Comparison of ENCODE assay signal across 26 cellular contexts in the genomic region with DNA sequence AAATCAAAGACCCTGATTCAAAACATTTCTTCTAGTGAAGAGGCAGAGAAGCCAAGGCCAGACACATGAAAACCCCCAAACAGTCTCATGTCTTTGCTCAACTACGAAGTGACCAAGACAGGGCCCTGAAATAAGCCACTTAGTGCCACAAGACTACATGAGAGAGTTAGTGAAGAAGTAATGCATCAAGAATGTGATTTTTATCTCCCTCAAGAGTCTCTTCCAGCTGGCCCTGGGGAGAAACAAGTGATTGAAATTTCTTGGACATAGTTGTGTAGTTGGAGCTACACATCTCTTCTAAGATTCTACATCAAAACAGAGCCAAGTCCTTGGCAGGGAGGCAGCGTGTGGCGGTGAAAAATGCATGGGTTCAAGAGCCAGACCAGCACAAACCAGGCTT. TPM values are rescaled to one million over a fixed set of nuclear protein-coding genes. Genes with fewer than 3 reads are reported as not detected.
DNase-seq lines count a peak whose midpoint lies in the region; ATAC-seq and TF ChIP-seq lines count a peak whose summit lies in the region.
"Had no signal": no experiment of that assay in that cellular context is flagged by ENCODE, and none has a peak within 500 bp of the region (broad histone marks: within the 10 kb centered on the region; RNA-seq: fewer than 3 reads in every experiment).

No MANE protein-coding gene starts in this region.

- H4K20me1 ChIP-seq in neural progenitor cell (ENCODE audit: low read depth): no peaks in the 10 kb centered on the region

- no peak overlapping the region for H2AFZ ChIP-seq in neural progenitor cell (replicated peaks)

- no peak for TF ChIP-seq POLR2A in esophagus muscularis mucosa (IDR thresholded peaks at IDR 0.05; ENCODE audit: low read depth)

- TF ChIP-seq EP300 in esophagus muscularis mucosa (IDR thresholded peaks at IDR 0.05): no peak

- ATAC-seq in right cardiac atrium (no peak), upper lobe of right lung (peak; percentile 13), HG02571 (IDR thresholded peaks at IDR 0.05; ENCODE audit: unreplicated experiment) (no peak)

- TF ChIP-seq CTCF in left ventricle myocardium inferior (IDR thresholded peaks at IDR 0.05; ENCODE audit: borderline replicate concordance) (no peak), esophagus muscularis mucosa (IDR thresholded peaks at IDR 0.05) (no peak), neural progenitor cell (IDR thresholded peaks at IDR 0.05) (no peak), upper lobe of right lung (IDR thresholded peaks at IDR 0.05) (no peak)

- H3K4me3 ChIP-seq in left ventricle myocardium inferior: no peak overlapping the region
- no peak overlapping the region for H3K4me3 ChIP-seq in right cardiac atrium (ENCODE audit: low read length)
- no peak overlapping the region for H3K4me3 ChIP-seq in esophagus muscularis mucosa
- H3K4me3 ChIP-seq in neural progenitor cell: no peak overlapping the region
- no peak overlapping the region for H3K4me3 ChIP-seq in upper lobe of right lung
- H3K4me3 ChIP-seq: dorsolateral prefrontal cortex, psoas muscle, tibial nerve had no signal

- no peaks in the 10 kb centered on the region for H3K9me3 Mint-ChIP-seq in neural progenitor cell
- H3K9me3 Mint-ChIP-seq: activated naive CD4-positive, alpha-beta T cell treated with anti-CD3 and anti-CD28 coated beads, Interleukin-2, amount 10 ng/mL, durations not matched to agents 7 days and 5 days; activated T-helper 1 cell treated with anti-CD3 and anti-CD28 coated beads, Interleukin-12 subunit alpha, Interleukin-12 subunit beta, Interleukin-2, Interleukin-4 antibody, amounts not matched to agents 30 ng/mL and 10 ng/mL and 1 ng/mL, durations not matched to agents 14 hours and 24 hours and 36 hours; central memory CD8-positive, alpha-beta T cell; stimulated activated naive CD8-positive, alpha-beta T cell treated with anti-CD3 and anti-CD28 coated beads, Interleukin-15, Interleukin-2, amounts not matched to agents 100 ng/mL and 50 ng/mL, for 24 hours had no signal

- intact Hi-C loops in left ventricle myocardium inferior (cut with micrococcal nuclease) (loop anchor here (10.0 kb wide), 1 partner anchor 144 kb away; no protein-coding TSS in a partner anchor), right cardiac atrium (cut with DNase I) (no loop called here), esophagus muscularis mucosa (cut with DNase I) (loop anchor here (10.0 kb wide), 1 partner anchor 144 kb away; no protein-coding TSS in a partner anchor), upper lobe of right lung (cut with DNase I) (no loop called here)

- H3K36me3 Mint-ChIP-seq in neural progenitor cell: peaks cover 2% of the 10 kb centered on the region

- H3K79me2 ChIP-seq in neural progenitor cell (ENCODE audit: low read depth): no peaks in the 10 kb centered on the region

- no peaks in the 10 kb centered on the region for H3F3A ChIP-seq in neural progenitor cell (ENCODE audit: low read depth)

- no peaks in the 10 kb centered on the region for H3K9me3 ChIP-seq in left ventricle myocardium inferior (replicated peaks)
- no peaks in the 10 kb centered on the region for H3K9me3 ChIP-seq in right cardiac atrium (ENCODE audit: control insufficient read depth, low read length)
- no peaks in the 10 kb centered on the region for H3K9me3 ChIP-seq in esophagus muscularis mucosa
- no peaks in the 10 kb centered on the region for H3K9me3 ChIP-seq in neural progenitor cell (ENCODE audit: low read depth)
- H3K9me3 ChIP-seq in upper lobe of right lung: no peaks in the 10 kb centered on the region
- H3K9me3 ChIP-seq: psoas muscle, tibial nerve had no signal

- H3K4me1 ChIP-seq in left ventricle myocardium inferior (peaks cover 20% of the 10 kb centered on the region), right cardiac atrium (ENCODE audit: control insufficient read depth, insufficient read depth, low read length) (no peaks in the 10 kb centered on the region), esophagus muscularis mucosa (peaks cover 0 to 20% (median 12%) of the 10 kb centered on the region in 4 donors), neural progenitor cell (no peaks in the 10 kb centered on the region), upper lobe of right lung (peaks cover 10% of the 10 kb centered on the region)

- DNase-seq in left ventricle myocardium inferior: no peak
- no peak for DNase-seq in right cardiac atrium
- no peak for DNase-seq in esophagus muscularis mucosa (ENCODE audit: extremely low spot score)
- DNase-seq in neural progenitor cell (ENCODE audit: low spot score): no peak
- no peak for DNase-seq in upper lobe of right lung
- no peak for DNase-seq in activated CD4-positive, alpha-beta T cell treated with anti-CD3 and anti-CD28 coated beads, Interleukin-2, amount 50 U/mL, for 48 hours
- DNase-seq in NCI-H1436 treated with DMSO at 0.1 percent for 48 hours (lab: John Stamatoyannopoulos, UW): no peak
- DNase-seq: activated CD4-positive, alpha-beta T cell treated with anti-CD3 and anti-CD28 coated beads, Interleukin-2, amount 50 U/mL, for 4 hours; activated CD4-positive, CD25-positive, alpha-beta regulatory T cell; activated CD8-positive, alpha-beta memory T cell treated with anti-CD3 and anti-CD28 coated beads, Interleukin-2, amount 50 U/mL, for 4 hours; activated naive CD4-positive, alpha-beta T cell treated with anti-CD3 and anti-CD28 coated beads, Interleukin-2, amount 10 ng/mL, durations not matched to agents 7 days and 5 days; aorta; dorsolateral prefrontal cortex; HCEC 1CT; head of caudate nucleus; mesendoderm; NCI-H1105 treated with DMSO at 0.1 percent for 48 hours; NCI-H2081; NCI-H526 treated with DMSO at 0.1 percent for 48 hours; psoas muscle; T-helper 1 cell had no signal

- 79% methylated on average over 3 of the region's 3 CpGs for WGBS in right cardiac atrium
- WGBS in esophagus muscularis mucosa: 81% methylated on average over 3 of the region's 3 CpGs

- H3K9ac ChIP-seq in neural progenitor cell: no peak overlapping the region

- H3K27ac Mint-ChIP-seq in neural progenitor cell: peak overlapping the region; percentile 57
- H3K27ac Mint-ChIP-seq: activated naive CD4-positive, alpha-beta T cell treated with anti-CD3 and anti-CD28 coated beads, Interleukin-2, amount 10 ng/mL, durations not matched to agents 7 days and 5 days; activated T-helper 1 cell treated with anti-CD3 and anti-CD28 coated beads, Interleukin-12 subunit alpha, Interleukin-12 subunit beta, Interleukin-2, Interleukin-4 antibody, amounts not matched to agents 30 ng/mL and 10 ng/mL and 1 ng/mL, durations not matched to agents 14 hours and 24 hours and 36 hours; stimulated activated naive CD8-positive, alpha-beta T cell treated with anti-CD3 and anti-CD28 coated beads, Interleukin-15, Interleukin-2, amounts not matched to agents 100 ng/mL and 50 ng/mL, for 24 hours had no signal

- no peak overlapping the region for H3K4me3 Mint-ChIP-seq in neural progenitor cell
- H3K4me3 Mint-ChIP-seq: activated naive CD4-positive, alpha-beta T cell treated with anti-CD3 and anti-CD28 coated beads, Interleukin-2, amount 10 ng/mL, durations not matched to agents 7 days and 5 days; activated T-helper 1 cell treated with anti-CD3 and anti-CD28 coated beads, Interleukin-12 subunit alpha, Interleukin-12 subunit beta, Interleukin-2, Interleukin-4 antibody, amounts not matched to agents 30 ng/mL and 10 ng/mL and 1 ng/mL, durations not matched to agents 14 hours and 24 hours and 36 hours; central memory CD8-positive, alpha-beta T cell; stimulated activated naive CD8-positive, alpha-beta T cell treated with anti-CD3 and anti-CD28 coated beads, Interleukin-15, Interleukin-2, amounts not matched to agents 100 ng/mL and 50 ng/mL, for 24 hours had no signal

- peaks cover 2% of the 10 kb centered on the region for H3K27me3 Mint-ChIP-seq in neural progenitor cell (ENCODE audit: insufficient read depth, low read depth)
- H3K27me3 Mint-ChIP-seq: central memory CD8-positive, alpha-beta T cell; stimulated activated naive CD8-positive, alpha-beta T cell treated with anti-CD3 and anti-CD28 coated beads, Interleukin-15, Interleukin-2, amounts not matched to agents 100 ng/mL and 50 ng/mL, for 24 hours had no signal

- H3K36me3 ChIP-seq in left ventricle myocardium inferior (no peaks in the 10 kb centered on the region), esophagus muscularis mucosa (no peaks in the 10 kb centered on the region), neural progenitor cell (no peaks in the 10 kb centered on the region), upper lobe of right lung (no peaks in the 10 kb centered on the region)

- peaks cover 6% of the 10 kb centered on the region for H3K4me1 Mint-ChIP-seq in neural progenitor cell
- H3K4me1 Mint-ChIP-seq: activated naive CD4-positive, alpha-beta T cell treated with anti-CD3 and anti-CD28 coated beads, Interleukin-2, amount 10 ng/mL, durations not matched to agents 7 days and 5 days; central memory CD8-positive, alpha-beta T cell had no signal

- H3K27ac ChIP-seq in left ventricle myocardium inferior (replicated peaks) (peak overlapping the region; percentile 85), right cardiac atrium (ENCODE audit: low read length) (no peak overlapping the region), esophagus muscularis mucosa (replicated peaks in 1 of 4) (peak overlapping the region; percentile 54 to 70 (median 60)), neural progenitor cell (no peak overlapping the region), upper lobe of right lung (peak overlapping the region; percentile 72)
- H3K27ac ChIP-seq: psoas muscle had no signal

- H3K27me3 ChIP-seq in left ventricle myocardium inferior (ENCODE audit: low read depth) (no peaks in the 10 kb centered on the region), right cardiac atrium (ENCODE audit: control insufficient read depth, insufficient read depth) (no peaks in the 10 kb centered on the region), esophagus muscularis mucosa (no peaks in the 10 kb centered on the region), neural progenitor cell (no peaks in the 10 kb centered on the region), upper lobe of right lung (no peaks in the 10 kb centered on the region)
- H3K27me3 ChIP-seq: dorsolateral prefrontal cortex, tibial nerve had no signal

- no peak overlapping the region for H3K4me2 ChIP-seq in neural progenitor cell

RNA-seq across cellular contexts. Expression of gene LYRM1, which starts 30.5 kb away (rescaled TPM):
- 45.4 TPM for total RNA-seq in left ventricle myocardium inferior
- total RNA-seq in right cardiac atrium: 10 to 100 TPM; 29.5 to 36.4 (median 35.5) TPM
- 54.8 TPM for polyA plus RNA-seq in right cardiac atrium
- 10 to 100 TPM; 38.9 to 69.2 (median 46.4) TPM for total RNA-seq in esophagus muscularis mucosa
- 60.5 and 61.8 TPM in 2 replicates for total RNA-seq in neural progenitor cell (ENCODE audit: low replicate concordance)
- 28.9 TPM for total RNA-seq in upper lobe of right lung

RNA-seq across cellular contexts. Expression of gene DCUN1D3, which starts 30.9 kb away (rescaled TPM):
- total RNA-seq in left ventricle myocardium inferior (9.8 TPM), right cardiac atrium (10 to 100 TPM in 3 of 4 donors, 1 to 10 TPM in 1; 8.6 to 20.2 (median 11.0) TPM), esophagus muscularis mucosa (10 to 100 TPM; 18.3 to 37.4 (median 27.8) TPM), neural progenitor cell (ENCODE audit: low replicate concordance) (15.4 and 18.2 TPM in 2 replicates), upper lobe of right lung (28.7 TPM)
- 4.7 TPM for polyA plus RNA-seq in right cardiac atrium

Comparison
In these comparisons a context has a peak if more than half of its experiments do, and no peak if none do; other contexts are left out.
1. H3K27ac ChIP-seq: peak in left ventricle myocardium inferior (single experiment), esophagus muscularis mucosa (4 of 4) and upper lobe of right lung (single experiment); none in right cardiac atrium (single experiment) and neural progenitor cell (single experiment).
2. intact Hi-C loops: an anchor here in left ventricle myocardium inferior (10.0 kb wide) and esophagus muscularis mucosa (10.0 kb wide); none called in right cardiac atrium and upper lobe of right lung.